In the genomic region with DNA sequence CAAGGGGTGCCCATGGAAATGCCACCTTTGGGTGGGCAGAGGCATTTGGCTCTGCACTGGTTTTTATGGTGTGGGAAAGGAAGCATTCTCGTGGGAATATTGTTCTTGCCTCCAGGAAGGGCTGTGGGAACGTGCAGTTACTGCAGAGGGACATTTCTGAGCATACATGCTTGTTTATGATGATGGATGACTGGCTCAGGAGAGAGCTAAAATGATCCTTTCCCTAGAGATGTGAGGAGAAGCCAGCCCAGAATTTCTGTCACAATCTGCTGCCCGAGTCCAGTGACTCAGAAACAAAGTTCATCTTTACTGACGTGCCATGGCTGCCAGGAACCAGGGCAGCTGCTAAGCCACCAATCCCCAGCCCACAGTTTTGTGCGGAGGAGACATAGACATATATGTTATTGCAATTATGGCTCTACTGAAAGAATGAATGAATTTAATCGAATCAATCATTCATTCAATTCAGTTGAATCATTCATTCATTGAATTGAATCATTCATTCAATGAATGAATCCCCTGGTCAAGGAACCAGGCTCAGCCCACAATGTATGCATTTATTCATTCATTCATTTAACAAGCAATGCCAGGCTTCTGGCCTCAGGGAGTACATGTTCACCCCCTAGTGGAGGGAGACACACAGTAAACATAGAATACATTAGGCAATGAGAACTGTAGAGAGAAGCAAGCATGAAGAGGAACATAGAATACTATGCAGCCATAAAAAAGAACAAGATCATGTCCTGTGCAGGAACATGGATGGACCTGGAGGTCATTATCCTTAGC, we compare ENCODE assay signal across 16 cellular contexts.
DNase-seq lines count a peak whose midpoint lies in the region; TF ChIP-seq lines count a peak whose summit lies in the region.
"Had no signal": no experiment of that assay in that cellular context is flagged by ENCODE, and none has a peak within 500 bp of the region (broad histone marks: within the 10 kb centered on the region; RNA-seq: fewer than 3 reads in every experiment).

No MANE protein-coding gene starts in this region.

- H3K4me3 ChIP-seq in AG09309 (ENCODE audit: control insufficient read depth, low read depth, low read length) (no peak overlapping the region), kidney epithelial cell (ENCODE audit: low read depth, low read length) (no peak overlapping the region)
- H3K4me3 ChIP-seq: hepatocyte, mucosa of descending colon, uterus had no signal

- TF ChIP-seq CTCF in AG09309 (IDR thresholded peaks at IDR 0.05; ENCODE audit: control insufficient read depth, insufficient read depth, low read depth, low read length, missing control alignments) (peak; percentile 18), kidney epithelial cell (IDR thresholded peaks at IDR 0.05; ENCODE audit: insufficient read depth, low read length, poor library complexity, severe bottlenecking) (peak; percentile 2)

- no peaks in the 10 kb centered on the region for H3K27me3 ChIP-seq in kidney epithelial cell (ENCODE audit: control insufficient read depth, insufficient read depth, low read length)
- H3K27me3 ChIP-seq: hepatocyte, uterus had no signal

- DNase-seq in AG09309 (ENCODE audit: low read depth) = no peak
- peak; percentile 9 for DNase-seq in H4 (ENCODE audit: low spot score)
- DNase-seq in astrocyte of the hippocampus (ENCODE audit: low read depth, low spot score) = peak; percentile 12
- DNase-seq in kidney epithelial cell (ENCODE audit: low read depth) = no peak
- no peak for DNase-seq in effector CD4-positive, alpha-beta T cell
- DNase-seq in cerebellum (ENCODE audit: low spot score) = no peak
- DNase-seq in NCI-H82 treated with DMSO at 0.1 percent for 48 hours (lab: John Stamatoyannopoulos, UW; ENCODE audit: unreplicated experiment) = no peak
- DNase-seq in NCI-H1694 (lab: John Stamatoyannopoulos, UW) = no peak
- DNase-seq: activated CD4-positive, alpha-beta T cell treated with anti-CD3 and anti-CD28 coated beads, Interleukin-2, amount 10 ng/mL, durations not matched to agents 7 days and 5 days; activated effector memory CD4-positive, alpha-beta T cell treated with anti-CD3 and anti-CD28 coated beads, Interleukin-2, amount 50 U/mL, for 16 hours; CD4-positive, alpha-beta T cell; mucosa of descending colon; NCI-H1092; NCI-H526; uterus had no signal

- H3K36me3 ChIP-seq in kidney epithelial cell (ENCODE audit: control insufficient read depth, insufficient read depth, low read length) = no peaks in the 10 kb centered on the region
- H3K36me3 ChIP-seq: uterus had no signal

Comparison
In these comparisons a context has a peak if more than half of its experiments do, and no peak if none do; other contexts are left out.
1. DNase-seq: peak in H4 (single experiment) and astrocyte of the hippocampus (single experiment); none in AG09309 (single experiment), kidney epithelial cell (single experiment), effector CD4-positive, alpha-beta T cell (single experiment), cerebellum (single experiment), NCI-H82 treated with DMSO at 0.1 percent for 48 hours (single experiment) and NCI-H1694 (single experiment).